ENCODE assay signal across 16 cellular contexts in the genomic region with DNA sequence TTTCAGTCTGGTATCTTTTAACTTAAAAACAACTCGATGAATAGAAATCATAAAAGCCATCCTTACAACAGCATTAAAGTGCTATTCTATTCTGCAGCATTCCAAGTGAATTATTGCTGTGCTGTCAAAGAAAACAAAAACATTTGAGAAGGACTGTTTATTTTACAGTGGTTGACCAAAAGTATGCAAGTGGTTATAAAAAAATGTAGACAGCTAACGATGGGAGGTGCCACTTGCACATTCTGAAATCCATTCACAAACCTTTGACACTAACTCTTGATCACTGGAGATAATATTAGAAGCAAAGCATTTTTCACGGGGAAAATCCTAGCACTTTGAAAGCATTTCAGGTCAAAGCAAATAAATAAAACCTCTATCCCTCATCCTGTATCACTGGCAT. TPM values are rescaled to one million over a fixed set of nuclear protein-coding genes. Genes with fewer than 3 reads are reported as not detected.
DNase-seq lines count a peak whose midpoint lies in the region; ATAC-seq, FAIRE-seq and TF ChIP-seq lines count a peak whose summit lies in the region.
"Had no signal": no experiment of that assay in that cellular context is flagged by ENCODE, and none has a peak within 500 bp of the region (broad histone marks: within the 10 kb centered on the region; RNA-seq: fewer than 3 reads in every experiment).

No MANE protein-coding gene starts in this region.

- CTCF ChIA-PET in AG04450 (lab: Charles Lee) (no interaction called here), GM12878 (lab: Yijun Ruan, JAX) (no interaction called here)
- CTCF ChIA-PET in activated CD4-positive, alpha-beta T cell treated with anti-CD3 and anti-CD28 coated beads for 36 hours (lab: Charles Lee) = no interaction called here

- no peak overlapping the region for H3K4me3 Mint-ChIP-seq in activated CD4-positive, alpha-beta T cell treated with anti-CD3 and anti-CD28 coated beads for 36 hours
- no peak overlapping the region for H3K4me3 Mint-ChIP-seq in stimulated activated naive CD8-positive, alpha-beta T cell treated with anti-CD3 and anti-CD28 coated beads, Interleukin-15, amount 100 ng/mL, for 72 hours
- H3K4me3 Mint-ChIP-seq: activated CD4-positive, alpha-beta T cell treated with anti-CD3 and anti-CD28 coated beads, Interleukin-2, amount 10 ng/mL, durations not matched to agents 7 days and 5 days; effector memory CD8-positive, alpha-beta T cell; immature natural killer cell had no signal

- H3K27ac ChIP-seq in AG04450 (ENCODE audit: low read depth, low read length) = no peak overlapping the region
- no peak overlapping the region for H3K27ac ChIP-seq in GM12878 (ENCODE audit: control insufficient read depth, insufficient read depth)
- H3K27ac ChIP-seq: testis had no signal

- DNase-seq in AG04450 (ENCODE audit: low read depth, low spot score) (peak; percentile 62), HT1080 (ENCODE audit: low read depth) (peak; percentile 68), GM12878 (ENCODE audit: low read depth, low spot score) (no peak), kidney tubule cell (ENCODE audit: low spot score) (peak; percentile 83)
- no peak for DNase-seq in activated CD4-positive, alpha-beta T cell treated with anti-CD3 and anti-CD28 coated beads for 36 hours
- no peak for DNase-seq in stimulated activated naive CD8-positive, alpha-beta T cell treated with anti-CD3 and anti-CD28 coated beads, Interleukin-15, amount 100 ng/mL, for 72 hours
- DNase-seq: activated CD4-positive, alpha-beta T cell treated with anti-CD3 and anti-CD28 coated beads, Interleukin-2, amount 10 ng/mL, durations not matched to agents 7 days and 5 days; activated gamma-delta T cell treated with Interleukin-2 at 50 U/mL for 16 hours; BE2C; effector memory CD8-positive, alpha-beta T cell; immature natural killer cell; NCI-H2227 treated with DMSO at 0.1 percent for 48 hours; stimulated activated CD4-positive, alpha-beta T cell treated with anti-CD3 and anti-CD28 coated beads, Interleukin-4, amount 100 ng/mL, for 4 hours; testis had no signal

- TF ChIP-seq POLR2A in GM12878 (IDR thresholded peaks at IDR 0.05; ENCODE audit: low read depth, low read length) = no peak
- TF ChIP-seq POLR2A in GM18505 (IDR thresholded peaks at IDR 0.05; ENCODE audit: borderline replicate concordance, extremely low read depth, insufficient read depth, insufficient read length) = no peak

- TF ChIP-seq CTCF in AG04450 (IDR thresholded peaks at IDR 0.05; ENCODE audit: low read depth, low read length) = no peak
- TF ChIP-seq CTCF in GM12878 (IDR thresholded peaks at IDR 0.05 in 2 of 3, conservative IDR thresholded peaks at IDR 0.05 in 1 of 3; ENCODE audit: control insufficient read depth in 2 of 3, extremely low read depth in 1 of 3, insufficient read depth in 1 of 3, low read depth in 3 of 3, low read length in 3 of 3) = no peak; a peak in 1 of 6 replicates

- intact Hi-C loops in GM12878 (cut with micrococcal nuclease; ENCODE audit: unreplicated experiment) = no loop called here
- intact Hi-C loops in activated CD4-positive, alpha-beta T cell treated with anti-CD3 and anti-CD28 coated beads for 36 hours (cut with DNase I, micrococcal nuclease) = no loop called here

- SMC1A ChIA-PET in GM12878 (lab: Charles Lee; ENCODE audit: uncharacterized antibody, unreplicated experiment) = interaction anchor here (0.7 kb wide), 1 partner anchor 158 kb away, joined by 3 read pairs; no protein-coding TSS in a partner anchor

- no peak overlapping the region for H3K4me2 ChIP-seq in GM12878 (ENCODE audit: control insufficient read depth, insufficient read depth)

- H3K4me3 ChIP-seq in AG04450 (ENCODE audit: low read depth, low read length) (no peak overlapping the region), GM12878 (no peak overlapping the region)
- H3K4me3 ChIP-seq: testis had no signal

- POLR2A ChIA-PET in AG04450 (lab: Yijun Ruan, JAX) (no interaction called here), GM12878 (lab: Charles Lee) (no interaction called here)
- POLR2A ChIA-PET in activated CD4-positive, alpha-beta T cell treated with anti-CD3 and anti-CD28 coated beads for 36 hours (lab: Charles Lee) = no interaction called here

- TF ChIP-seq EP300 in GM12878 (IDR thresholded peaks at IDR 0.05; ENCODE audit: borderline replicate concordance in 1 of 2, control insufficient read depth in 1 of 2, low read depth in 2 of 2, low read length in 2 of 2) = no peak

- BruUV-seq in GM12878 (replicated peaks; lab: Mats Ljungman, UMichigan) = no TSS peak

- WGBS in GM12878 (ENCODE audit: insufficient coverage, insufficient replicate concordance, low lambda C conversion rate, missing lambda C conversion rate) = 4% methylated on average over 3 of the region's 3 CpGs

- ATAC-seq in GM12878 (no peak), GM18909 (IDR thresholded peaks at IDR 0.05; ENCODE audit: poor library complexity, unreplicated experiment) (no peak), GM18505 (IDR thresholded peaks at IDR 0.05; ENCODE audit: unreplicated experiment) (no peak)
- no peak for ATAC-seq in activated CD4-positive, alpha-beta T cell treated with anti-CD3 and anti-CD28 coated beads for 36 hours
- no peak for ATAC-seq in stimulated activated naive CD8-positive, alpha-beta T cell treated with anti-CD3 and anti-CD28 coated beads, Interleukin-15, amount 100 ng/mL, for 72 hours
- ATAC-seq: effector memory CD8-positive, alpha-beta T cell had no signal

- in situ Hi-C loops in GM12878 (cut with MboI) = no loop called here

- no peaks in the 10 kb centered on the region for H3K36me3 ChIP-seq in GM12878 (ENCODE audit: control insufficient read depth in 2 of 2, insufficient read depth in 2 of 2, low read length in 1 of 2)
- H3K36me3 ChIP-seq: BE2C had no signal

- H3K36me3 Mint-ChIP-seq in activated CD4-positive, alpha-beta T cell treated with anti-CD3 and anti-CD28 coated beads for 36 hours (ENCODE audit: low read depth) = no peaks in the 10 kb centered on the region
- H3K36me3 Mint-ChIP-seq: immature natural killer cell had no signal

- no peak overlapping the region for H3K9ac ChIP-seq in GM12878 (ENCODE audit: control insufficient read depth, insufficient read depth, low read length)

- no peaks in the 10 kb centered on the region for H4K20me1 ChIP-seq in GM12878 (ENCODE audit: control insufficient read depth, insufficient read depth)

- peaks cover 7% of the 10 kb centered on the region; the same call in 1 of the 2 replicates for H3K4me1 ChIP-seq in GM12878 (ENCODE audit: control insufficient read depth, insufficient read depth, low read length)
- H3K4me1 ChIP-seq: BE2C had no signal

- no peak for FAIRE-seq in GM12878 (lab: Jason Lieb, UNC)

- TF ChIP-seq RAD21 in GM12878 (IDR thresholded peaks at IDR 0.05; ENCODE audit: insufficient read depth, low read depth, low read length) = 0 out of 2 replicates have a peak, but pooled peaks have one; percentile 2

- no peaks in the 10 kb centered on the region for H3K4me1 Mint-ChIP-seq in activated CD4-positive, alpha-beta T cell treated with anti-CD3 and anti-CD28 coated beads for 36 hours
- H3K4me1 Mint-ChIP-seq in stimulated activated naive CD8-positive, alpha-beta T cell treated with anti-CD3 and anti-CD28 coated beads, Interleukin-15, amount 100 ng/mL, for 72 hours = peaks cover 9% of the 10 kb centered on the region
- H3K4me1 Mint-ChIP-seq: activated CD4-positive, alpha-beta T cell treated with anti-CD3 and anti-CD28 coated beads, Interleukin-2, amount 10 ng/mL, durations not matched to agents 7 days and 5 days had no signal

- H3K79me2 ChIP-seq in GM12878 (ENCODE audit: control insufficient read depth, insufficient read depth, low read length) = no peaks in the 10 kb centered on the region

- no peaks in the 10 kb centered on the region for H3K9me3 Mint-ChIP-seq in activated CD4-positive, alpha-beta T cell treated with anti-CD3 and anti-CD28 coated beads for 36 hours (ENCODE audit: low read depth)
- no peaks in the 10 kb centered on the region for H3K9me3 Mint-ChIP-seq in stimulated activated naive CD8-positive, alpha-beta T cell treated with anti-CD3 and anti-CD28 coated beads, Interleukin-15, amount 100 ng/mL, for 72 hours
- H3K9me3 Mint-ChIP-seq: activated CD4-positive, alpha-beta T cell treated with anti-CD3 and anti-CD28 coated beads, Interleukin-2, amount 10 ng/mL, durations not matched to agents 7 days and 5 days; effector memory CD8-positive, alpha-beta T cell; immature natural killer cell had no signal

- RAD21 ChIA-PET in GM12878 (lab: Charles Lee; ENCODE audit: unreplicated experiment) = interaction anchor here (1.0 kb wide), 1 partner anchor 46 kb away, joined by 3 read pairs; no protein-coding TSS in a partner anchor

- H3K9me3 ChIP-seq in AG04450 (ENCODE audit: control insufficient read depth, insufficient read depth, low read length) (no peaks in the 10 kb centered on the region), GM12878 (replicated peaks; ENCODE audit: control insufficient read depth, insufficient read depth, low read length) (no peaks in the 10 kb centered on the region)
- H3K9me3 ChIP-seq: BE2C, testis had no signal

- H3K27me3 Mint-ChIP-seq in activated CD4-positive, alpha-beta T cell treated with anti-CD3 and anti-CD28 coated beads for 36 hours = peaks cover 39% of the 10 kb centered on the region
- peaks cover 61% of the 10 kb centered on the region for H3K27me3 Mint-ChIP-seq in stimulated activated naive CD8-positive, alpha-beta T cell treated with anti-CD3 and anti-CD28 coated beads, Interleukin-15, amount 100 ng/mL, for 72 hours

- no peak overlapping the region for H2AFZ ChIP-seq in GM12878 (ENCODE audit: control insufficient read depth, low read depth, low read length)

- no peak overlapping the region for H3K27ac Mint-ChIP-seq in activated CD4-positive, alpha-beta T cell treated with anti-CD3 and anti-CD28 coated beads for 36 hours
- H3K27ac Mint-ChIP-seq in stimulated activated naive CD8-positive, alpha-beta T cell treated with anti-CD3 and anti-CD28 coated beads, Interleukin-15, amount 100 ng/mL, for 72 hours = no peak overlapping the region
- H3K27ac Mint-ChIP-seq: activated CD4-positive, alpha-beta T cell treated with anti-CD3 and anti-CD28 coated beads, Interleukin-2, amount 10 ng/mL, durations not matched to agents 7 days and 5 days; effector memory CD8-positive, alpha-beta T cell; immature natural killer cell had no signal

- H3K27me3 ChIP-seq in AG04450 (ENCODE audit: control insufficient read depth, insufficient read depth, low read length) = no peaks in the 10 kb centered on the region
- H3K27me3 ChIP-seq in GM12878 (replicated peaks in 1 of 2; ENCODE audit: control insufficient read depth in 2 of 2, insufficient read depth in 2 of 2, low read length in 1 of 2) = no peaks in the 10 kb centered on the region; a peak in 2 of 4 replicates
- H3K27me3 ChIP-seq: BE2C, testis had no signal

RNA-seq across cellular contexts. Expression of gene HMGA2, which starts 55.6 kb away (rescaled TPM):
- polyA plus RNA-seq in AG04450 (2011; rRNA removed) (81.6 and 99.2 TPM in 2 replicates), GM12878 (2011; rRNA removed) (14.7 and 19.6 TPM in 2 replicates), GM12878 (2014; fragmentation: Illumina TruSeq; extraction: Trizol) (0.41 and 0.59 TPM in 2 replicates), GM12878 (2014; fragmentation: Nextera tagmentation; extraction: Ambion mirVana) (under 1 TPM in 1 of 2 experiments, not detected in 1; 0.11 TPM), GM12878 (2014; rRNA removed) (0.16 and 1.1 TPM in 2 replicates), GM12878 (2016; fragmentation: Nextera tagmentation; extraction: Ambion mirVana) (under 1 TPM; 0.28 to 0.53 TPM)
- 54.5 and 76.0 TPM in 2 replicates for polyA minus RNA-seq in AG04450 (2011; rRNA and poly(A)+ RNA removed)
- 159 and 217 TPM in 2 replicates for total RNA-seq in HT1080 (2014; rRNA removed; shearing (Covaris generic))
- polyA plus RNA-seq in HT1080 (2015; cell fraction: cytosol; rRNA removed) = 123 and 145 TPM in 2 replicates
- polyA plus RNA-seq in HT1080 (2015; cell fraction: nucleus; rRNA removed) = 210 and 215 TPM in 2 replicates
- total RNA-seq in GM12878 (2013; cell fraction: nucleolus; rRNA removed) = 13.6 and 18.1 TPM in 2 replicates
- total RNA-seq in GM12878 (2014; rRNA removed) (0.17 and 0.71 TPM in 2 replicates), GM12878 (2014; rRNA removed; fragmentation: Illumina TruSeq; extraction: Trizol) (0.36 and 0.51 TPM in 2 replicates), GM12878 (2021) (0.37 and 0.56 TPM in 2 replicates)
- 0.31 TPM for polyA plus RNA-seq in GM12878 (2011; ENCODE audit: low read depth)
- 4.4 and 5.8 TPM in 2 replicates for polyA plus RNA-seq in GM12878 (2011; cell fraction: cytosol; rRNA removed)
- 10.1 TPM in 2 replicates for polyA plus RNA-seq in GM12878 (2011; cell fraction: nucleus; rRNA removed)
- polyA plus RNA-seq in GM12878 (2012) = 0.74 and 0.81 TPM in 2 replicates
- 10.3 and 10.5 TPM in 2 replicates for polyA minus RNA-seq in GM12878 (2011; rRNA and poly(A)+ RNA removed)
- 2.8 and 3.5 TPM in 2 replicates for polyA minus RNA-seq in GM12878 (2011; cell fraction: cytosol; rRNA and poly(A)+ RNA removed)
- 18.4 and 37.3 TPM in 2 replicates for polyA minus RNA-seq in GM12878 (2011; cell fraction: nucleus; rRNA and poly(A)+ RNA removed)
- not detected for total RNA-seq in activated CD4-positive, alpha-beta T cell treated with anti-CD3 and anti-CD28 coated beads for 36 hours
- total RNA-seq: activated CD4-positive, alpha-beta T cell treated with anti-CD3 and anti-CD28 coated beads, Interleukin-2, amount 10 ng/mL, durations not matched to agents 7 days and 5 days had no signal

Comparison
In these comparisons a context has a peak if more than half of its experiments do, and no peak if none do; other contexts are left out.
1. DNase-seq: peak in AG04450 (single experiment), HT1080 (single experiment) and kidney tubule cell (single experiment); none in GM12878 (single experiment), activated CD4-positive, alpha-beta T cell treated with anti-CD3 and anti-CD28 coated beads for 36 hours (single experiment) and stimulated activated naive CD8-positive, alpha-beta T cell treated with anti-CD3 and anti-CD28 coated beads, Interleukin-15, amount 100 ng/mL, for 72 hours (0 of 2).